8 cellular contexts compared by ENCODE assay signal in the genomic region with DNA sequence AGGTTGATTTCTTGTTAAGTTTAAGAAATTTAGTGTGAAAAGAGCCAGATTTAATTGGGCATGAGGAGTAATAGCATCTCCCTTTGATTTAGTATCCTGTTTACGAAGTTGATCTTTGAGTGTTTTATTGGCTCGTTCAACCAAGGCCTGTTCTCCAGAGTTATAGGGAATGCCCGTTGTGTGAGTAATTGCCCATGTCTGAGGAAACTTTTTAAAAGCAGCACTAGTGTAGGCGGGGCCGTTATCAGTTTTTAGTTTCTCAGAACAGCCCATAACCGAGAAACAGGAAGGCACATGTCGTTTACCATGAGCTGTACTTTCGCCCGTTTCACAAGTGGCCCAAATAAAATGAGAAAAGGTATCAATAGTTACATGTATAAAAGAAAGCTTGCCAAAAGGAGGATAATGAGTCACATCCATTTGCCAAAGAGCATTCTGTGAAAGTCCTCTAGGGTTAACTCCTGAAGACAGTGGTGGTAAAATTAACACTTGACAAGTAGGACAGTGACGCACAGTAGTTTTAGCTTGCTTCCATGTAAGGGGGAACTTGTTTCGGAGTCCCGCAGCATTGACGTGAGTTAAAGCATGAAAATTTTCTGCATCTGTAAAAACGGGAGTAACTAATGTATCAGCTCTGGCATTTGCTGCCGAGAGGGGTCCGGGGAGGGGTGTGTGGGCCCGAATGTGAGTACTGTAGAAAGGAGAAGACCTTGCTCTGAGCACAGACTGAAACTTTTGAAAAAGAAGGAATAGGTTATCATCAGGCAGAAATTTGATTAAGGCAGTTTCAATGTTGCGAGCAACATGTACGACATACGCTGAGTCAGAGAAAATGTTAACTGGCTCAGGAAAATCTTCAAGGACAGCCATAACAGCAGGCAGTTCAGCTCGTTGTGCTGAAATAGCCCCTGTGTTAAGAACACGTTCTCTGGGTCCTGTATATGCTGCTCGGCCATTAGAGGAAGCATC. TPM values are rescaled to one million over a fixed set of nuclear protein-coding genes. Genes with fewer than 3 reads are reported as not detected.
DNase-seq lines count a peak whose midpoint lies in the region; ATAC-seq, FAIRE-seq and TF ChIP-seq lines count a peak whose summit lies in the region.

No MANE protein-coding gene starts in this region.

- no peaks in the 10 kb centered on the region for H4K20me1 ChIP-seq in SK-N-SH (ENCODE audit: insufficient read depth)

- H3K9ac ChIP-seq in SK-N-SH (no peak overlapping the region), colonic mucosa (ENCODE audit: low read depth in 2 of 2, low read length in 2 of 2) (no peak overlapping the region)

- no peak overlapping the region for H2AFZ ChIP-seq in SK-N-SH (ENCODE audit: low read depth)

- H3K4me3 ChIP-seq in SK-N-SH (ENCODE audit: low read depth in 2 of 2, low read length in 1 of 2): no peak overlapping the region
- H3K4me3 ChIP-seq in colonic mucosa: no peak overlapping the region
- no peak overlapping the region for H3K4me3 ChIP-seq in pancreas
- no peak overlapping the region for H3K4me3 ChIP-seq in tibial nerve

- WGBS in SK-N-SH (ENCODE audit: low lambda C conversion rate): 78% methylated on average over 23 of the region's 23 CpGs
- 45 to 57% methylated on average over 23 of the region's 23 CpGs for WGBS in pancreas, 2 donors
- WGBS in tibial nerve, 2 donors: 47 to 49% methylated on average over 23 of the region's 23 CpGs

- POLR2A ChIA-PET in SK-N-SH (lab: Yijun Ruan, JAX): no interaction called here

- FAIRE-seq in pancreas (lab: Jason Lieb, UNC) (no peak), GM12891 (lab: Jason Lieb, UNC) (no peak)

- CTCF ChIA-PET in SK-N-SH (lab: Yijun Ruan, JAX): no interaction called here

- ATAC-seq in pancreas: peak in 3 of 4 donors; percentile 64 to 74 (median 66)
- ATAC-seq in GM18520 (IDR thresholded peaks at IDR 0.05; ENCODE audit: unreplicated experiment): no peak

- H3K4me1 ChIP-seq in SK-N-SH (ENCODE audit: control insufficient read depth in 1 of 2, insufficient read depth in 2 of 2, low read depth in 1 of 2, low read length in 1 of 2): no peaks in the 10 kb centered on the region
- no peaks in the 10 kb centered on the region for H3K4me1 ChIP-seq in colonic mucosa
- peaks cover 0 to 5% (median 0%) of the 10 kb centered on the region in 3 donors for H3K4me1 ChIP-seq in pancreas
- peaks cover 0 to 4% (median 0%) of the 10 kb centered on the region in 4 donors for H3K4me1 ChIP-seq in tibial nerve

- no peak for TF ChIP-seq CTCF in SK-N-SH (IDR thresholded peaks at IDR 0.05)
- TF ChIP-seq CTCF in colonic mucosa (IDR thresholded peaks at IDR 0.05): no peak
- TF ChIP-seq CTCF in pancreas (IDR thresholded peaks at IDR 0.05): no peak
- no peak for TF ChIP-seq CTCF in tibial nerve (IDR thresholded peaks at IDR 0.05)

- peaks cover 10 to 24% of the 10 kb centered on the region in 2 experiments for H3K36me3 ChIP-seq in SK-N-SH (replicated peaks in 1 of 2; ENCODE audit: control insufficient read depth in 1 of 2, insufficient read depth in 2 of 2, low read length in 1 of 2)
- peaks cover 5% of the 10 kb centered on the region for H3K36me3 ChIP-seq in colonic mucosa
- peaks cover 0 to 6% (median 0%) of the 10 kb centered on the region in 3 donors for H3K36me3 ChIP-seq in pancreas
- peaks cover 0 to 13% (median 0%) of the 10 kb centered on the region in 3 donors for H3K36me3 ChIP-seq in tibial nerve

- TF ChIP-seq POLR2A in GM12891 (IDR thresholded peaks at IDR 0.05; ENCODE audit: low read depth, low read length): no peak
- TF ChIP-seq POLR2A in tibial nerve (IDR thresholded peaks at IDR 0.05): no peak

- no peak for TF ChIP-seq RAD21 in SK-N-SH (IDR thresholded peaks at IDR 0.05; ENCODE audit: low read length)

- H3K9me2 ChIP-seq in SK-N-SH: no peaks in the 10 kb centered on the region

- no peaks in the 10 kb centered on the region for H3K27me3 ChIP-seq in SK-N-SH (ENCODE audit: insufficient read depth)
- no peaks in the 10 kb centered on the region for H3K27me3 ChIP-seq in colonic mucosa
- no peaks in the 10 kb centered on the region for H3K27me3 ChIP-seq in pancreas
- no peaks in the 10 kb centered on the region for H3K27me3 ChIP-seq in tibial nerve

- H3K4me2 ChIP-seq in SK-N-SH: no peak overlapping the region

- peak; percentile 60 for DNase-seq in EH (ENCODE audit: low read depth)
- no peak for DNase-seq in SK-N-SH
- DNase-seq in colonic mucosa: peak; percentile 49
- DNase-seq in pancreas: peak in 1 of 6 donors; percentile 4
- DNase-seq in GM12891 (ENCODE audit: insufficient read length, low spot score): no peak
- no peak for DNase-seq in DMS 273 (lab: John Stamatoyannopoulos, UW; ENCODE audit: unreplicated experiment)
- DNase-seq in tibial nerve (ENCODE audit: low spot score in 2 of 2): no peak

- H3K79me2 ChIP-seq in SK-N-SH (ENCODE audit: insufficient read depth): no peaks in the 10 kb centered on the region

- H3F3A ChIP-seq in SK-N-SH (replicated peaks; ENCODE audit: insufficient read depth): peaks cover 7% of the 10 kb centered on the region

- no peaks in the 10 kb centered on the region for H3K9me3 ChIP-seq in SK-N-SH
- no peaks in the 10 kb centered on the region for H3K9me3 ChIP-seq in colonic mucosa
- no peaks in the 10 kb centered on the region for H3K9me3 ChIP-seq in pancreas
- no peaks in the 10 kb centered on the region for H3K9me3 ChIP-seq in tibial nerve

- H3K27ac ChIP-seq in SK-N-SH (ENCODE audit: low read depth in 2 of 2, low read length in 1 of 2) (peak overlapping the region in 1 of 2 experiments; percentile 7; a peak in 1 of 4 replicates), colonic mucosa (peak overlapping the region; percentile 80), pancreas (peak overlapping the region in 3 of 4 donors; percentile 20 to 38 (median 24)), tibial nerve (peak overlapping the region in 2 of 4 donors; percentile 17 to 25)

- no peak for TF ChIP-seq EP300 in SK-N-SH (IDR thresholded peaks at IDR 0.05; ENCODE audit: borderline replicate concordance in 1 of 2, low read depth in 1 of 2, low read length in 1 of 2)
- TF ChIP-seq EP300 in tibial nerve (IDR thresholded peaks at IDR 0.05): no peak

- intact Hi-C loops in colonic mucosa (cut with DNase I): no loop called here
- intact Hi-C loops in pancreas (cut with DNase I): no loop called here

TF ChIP-seq in SK-N-SH, 30 proteins besides CTCF, POLR2A, EP300 and RAD21:
- TF ChIP-seq FOXJ3 (CRISPR knock-in tag; IDR thresholded peaks at IDR 0.05): no peak
- TF ChIP-seq, protein P1, sequence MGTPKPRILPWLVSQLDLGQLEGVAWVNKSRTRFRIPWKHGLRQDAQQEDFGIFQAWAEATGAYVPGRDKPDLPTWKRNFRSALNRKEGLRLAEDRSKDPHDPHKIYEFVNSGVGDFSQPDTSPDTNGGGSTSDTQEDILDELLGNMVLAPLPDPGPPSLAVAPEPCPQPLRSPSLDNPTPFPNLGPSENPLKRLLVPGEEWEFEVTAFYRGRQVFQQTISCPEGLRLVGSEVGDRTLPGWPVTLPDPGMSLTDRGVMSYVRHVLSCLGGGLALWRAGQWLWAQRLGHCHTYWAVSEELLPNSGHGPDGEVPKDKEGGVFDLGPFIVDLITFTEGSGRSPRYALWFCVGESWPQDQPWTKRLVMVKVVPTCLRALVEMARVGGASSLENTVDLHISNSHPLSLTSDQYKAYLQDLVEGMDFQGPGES (IDR thresholded peaks at IDR 0.05; ENCODE audit: low read depth, low read length): no peak
- no peak for TF ChIP-seq YY1 (IDR thresholded peaks at IDR 0.05; ENCODE audit: low read depth)
- peak; percentile 6; the same call in 1 of the 2 replicates for TF ChIP-seq FOSL2 (IDR thresholded peaks at IDR 0.05; ENCODE audit: borderline replicate concordance, low read depth)
- TF ChIP-seq EZH2phosphoT487 (IDR thresholded peaks at IDR 0.05; ENCODE audit: borderline replicate concordance, low read depth): no peak
TF ChIP-seq in SK-N-SH: peak in this region for 1.

TF ChIP-seq in GM12891, 5 proteins besides CTCF, POLR2A, EP300 and RAD21:
- TF ChIP-seq PAX5 (IDR thresholded peaks at IDR 0.05; ENCODE audit: insufficient read depth, low read length, severe bottlenecking) (no peak), POLR2AphosphoS5 (IDR thresholded peaks at IDR 0.05; ENCODE audit: low read depth, low read length) (no peak), TAF1 (IDR thresholded peaks at IDR 0.05; ENCODE audit: low read depth, low read length) (no peak), POU2F2 (IDR thresholded peaks at IDR 0.05; ENCODE audit: low read depth, low read length) (no peak), SPI1 (IDR thresholded peaks at IDR 0.05; ENCODE audit: low read depth, low read length) (no peak)

RNA-seq across cellular contexts. Expression of a gene that starts 18.5 kb away (rescaled TPM):
- polyA plus RNA-seq in SK-N-SH (2012; rRNA removed) (53.4 and 57.1 TPM in 2 replicates), pancreas (1 to 10 TPM; 6.3 to 7.7 TPM)
- 46.0 and 51.9 TPM in 2 replicates for polyA plus RNA-seq in SK-N-SH (2012; cell fraction: cytosol; rRNA removed)
- 34.3 and 71.8 TPM in 2 replicates for polyA plus RNA-seq in SK-N-SH (2012; cell fraction: nucleus; rRNA removed)
- total RNA-seq in colonic mucosa (10 to 100 TPM; 45.2 to 88.3 TPM), pancreas (1 to 10 TPM; 4.5 to 8.9 (median 6.7) TPM), tibial nerve (10 to 100 TPM; 17.8 to 24.3 (median 21.2) TPM)
- 21.6 TPM for polyA plus RNA-seq in GM12891 (2012; ENCODE audit: low read depth, missing spikeins)

RNA-seq across cellular contexts. Expression of a gene that starts 56.2 kb away (rescaled TPM):
- 7.6 and 7.7 TPM in 2 replicates for polyA plus RNA-seq in SK-N-SH (2012; rRNA removed)
- 3.3 and 4.3 TPM in 2 replicates for polyA plus RNA-seq in SK-N-SH (2012; cell fraction: cytosol; rRNA removed)
- 17.4 and 23.0 TPM in 2 replicates for polyA plus RNA-seq in SK-N-SH (2012; cell fraction: nucleus; rRNA removed)
- total RNA-seq in colonic mucosa: under 1 TPM; 0.15 to 0.56 TPM
- under 1 TPM; 0.22 to 0.69 (median 0.50) TPM for total RNA-seq in pancreas
- polyA plus RNA-seq in pancreas: 1 to 10 TPM; 2.0 to 2.1 TPM
- polyA plus RNA-seq in GM12891 (2012; ENCODE audit: low read depth, missing spikeins): 1.0 TPM
- 1 to 10 TPM; 1.3 to 4.2 (median 2.4) TPM for total RNA-seq in tibial nerve

Comparison
In these comparisons a context has a peak if more than half of its experiments do, and no peak if none do; other contexts are left out.
1. DNase-seq: peak in EH (single experiment) and colonic mucosa (single experiment); none in SK-N-SH (single experiment), GM12891 (single experiment), DMS 273 (single experiment) and tibial nerve (0 of 2).